Comparison of ENCODE assay signal across 8 cellular contexts in the genomic region with DNA sequence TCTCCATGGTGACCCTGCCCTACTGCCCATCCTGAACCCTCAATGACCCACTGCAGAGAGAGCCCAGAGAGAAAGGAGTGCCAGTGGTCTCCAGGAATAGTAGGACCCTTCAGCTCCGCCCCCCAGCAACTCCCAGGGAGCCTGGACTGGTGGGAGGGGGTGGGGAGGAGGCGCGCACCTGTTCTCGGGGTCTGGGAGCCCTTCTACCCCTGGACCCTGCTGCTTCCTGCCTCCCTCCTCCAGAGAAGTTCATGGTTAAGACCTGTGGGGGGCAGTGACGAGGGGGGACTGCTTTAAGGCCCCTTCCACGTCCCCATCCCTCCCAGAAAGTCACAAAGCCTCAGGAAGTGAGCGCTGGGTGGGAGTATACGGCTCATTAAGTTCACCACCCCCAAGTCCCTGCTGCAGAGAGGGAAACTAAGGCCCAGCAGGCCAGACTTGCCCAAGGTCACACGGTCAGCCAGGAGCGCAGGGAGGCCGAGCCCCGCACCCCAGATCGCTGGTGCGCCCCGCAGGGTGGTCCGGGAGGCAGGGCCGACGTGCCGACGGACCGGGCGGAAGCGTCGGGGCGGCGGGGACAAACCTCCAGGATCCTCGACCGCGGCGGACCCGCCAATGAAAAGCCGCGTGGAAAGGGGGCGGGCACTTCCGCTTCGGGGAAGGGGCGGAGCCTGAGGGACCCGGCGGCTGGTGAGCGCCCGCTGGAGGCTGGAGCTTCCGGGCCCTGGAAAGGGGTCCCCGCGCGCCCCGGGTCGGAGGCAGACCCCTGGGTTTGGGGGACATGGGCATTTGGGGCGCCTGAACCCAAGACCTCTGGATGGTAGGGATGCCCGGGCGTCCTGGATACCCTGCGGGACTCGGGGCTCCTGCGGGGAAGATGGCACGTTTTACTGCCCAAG. TPM values are rescaled to one million over a fixed set of nuclear protein-coding genes. Genes with fewer than 3 reads are reported as not detected.
DNase-seq lines count a peak whose midpoint lies in the region; ATAC-seq and TF ChIP-seq lines count a peak whose summit lies in the region.

A gene with protein sequence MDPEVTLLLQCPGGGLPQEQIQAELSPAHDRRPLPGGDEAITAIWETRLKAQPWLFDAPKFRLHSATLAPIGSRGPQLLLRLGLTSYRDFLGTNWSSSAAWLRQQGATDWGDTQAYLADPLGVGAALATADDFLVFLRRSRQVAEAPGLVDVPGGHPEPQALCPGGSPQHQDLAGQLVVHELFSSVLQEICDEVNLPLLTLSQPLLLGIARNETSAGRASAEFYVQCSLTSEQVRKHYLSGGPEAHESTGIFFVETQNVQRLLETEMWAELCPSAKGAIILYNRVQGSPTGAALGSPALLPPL (plus strand): TSS at position 667 of the 899 bp plus-strand sequence. CDS start 379 bp downstream, outside the sequence.
A gene with protein sequence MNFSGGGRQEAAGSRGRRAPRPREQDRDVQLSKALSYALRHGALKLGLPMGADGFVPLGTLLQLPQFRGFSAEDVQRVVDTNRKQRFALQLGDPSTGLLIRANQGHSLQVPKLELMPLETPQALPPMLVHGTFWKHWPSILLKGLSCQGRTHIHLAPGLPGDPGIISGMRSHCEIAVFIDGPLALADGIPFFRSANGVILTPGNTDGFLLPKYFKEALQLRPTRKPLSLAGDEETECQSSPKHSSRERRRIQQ (minus strand): TSS at position 579 of the 899 bp plus-strand sequence. CDS start 326 bp downstream, at position 253.

- H3K27me3 ChIP-seq in GM23338 (ENCODE audit: insufficient read depth) (no peaks in the 10 kb centered on the region), transverse colon (no peaks in the 10 kb centered on the region)

- peak within 1 kb of the TSS; percentile 98 for H3K4me3 ChIP-seq in GM23338
- peak within 1 kb of the TSS; percentile 59 to 90 (median 84) for H3K4me3 ChIP-seq in transverse colon

- H3K27ac ChIP-seq in GM23338 (ENCODE audit: low read depth) (peak within 1 kb of the TSS; percentile 89; the same call in 1 of the 2 replicates), transverse colon (peak within 1 kb of the TSS; percentile 93 to 97 (median 95))

- H3K36me3 ChIP-seq in GM23338 (ENCODE audit: insufficient read depth) = no peaks in the 10 kb centered on the region; the same call in 1 of the 2 replicates
- H3K36me3 ChIP-seq in transverse colon = no peaks in the 10 kb centered on the region

- H3K4me1 Mint-ChIP-seq in GM23338 = peaks cover 12% of the 10 kb centered on the region
- H3K4me1 Mint-ChIP-seq in activated naive CD8-positive, alpha-beta T cell treated with anti-CD3 and anti-CD28 coated beads, Interleukin-2, amount 50 U/mL, for 24 hours = peaks cover 44% of the 10 kb centered on the region

- H3K79me2 ChIP-seq in GM23338 (replicated peaks; ENCODE audit: insufficient read depth) = no peaks in the 10 kb centered on the region; the same call in 1 of the 2 replicates

- peak within 1 kb of the TSS; percentile 89 for H3K4me3 Mint-ChIP-seq in GM23338
- peak within 1 kb of the TSS; percentile 83 for H3K4me3 Mint-ChIP-seq in activated naive CD8-positive, alpha-beta T cell treated with anti-CD3 and anti-CD28 coated beads, Interleukin-2, amount 50 U/mL, for 24 hours

- H3K9me2 ChIP-seq in GM23338 (ENCODE audit: insufficient read depth) = no peaks in the 10 kb centered on the region

- H4K20me1 ChIP-seq in GM23338 (replicated peaks; ENCODE audit: insufficient read depth) = no peaks in the 10 kb centered on the region

- ATAC-seq in GM23338 = peak; percentile 59
- peak; percentile 63 for ATAC-seq in activated naive CD8-positive, alpha-beta T cell treated with anti-CD3 and anti-CD28 coated beads, Interleukin-2, amount 50 U/mL, for 24 hours

- TF ChIP-seq CTCF in GM23338 (conservative IDR thresholded peaks at IDR 0.05; ENCODE audit: low read depth in 2 of 2) (peak; percentile 43 to 45), transverse colon (IDR thresholded peaks at IDR 0.05) (peak in 2 of 5 experiments; percentile 36 to 46)

- peak within 1 kb of the TSS; percentile 92 for H3K27ac Mint-ChIP-seq in GM23338
- peak within 1 kb of the TSS; percentile 81 for H3K27ac Mint-ChIP-seq in activated naive CD8-positive, alpha-beta T cell treated with anti-CD3 and anti-CD28 coated beads, Interleukin-2, amount 50 U/mL, for 24 hours

- no peak for TF ChIP-seq EP300 in transverse colon (IDR thresholded peaks at IDR 0.05; ENCODE audit: low read depth)

- peak within 1 kb of the TSS; percentile 97 for H3K4me2 ChIP-seq in GM23338

- H3K4me1 ChIP-seq in GM23338 (ENCODE audit: insufficient read depth) = no peaks in the 10 kb centered on the region; the same call in 1 of the 2 replicates
- H3K4me1 ChIP-seq in transverse colon = peaks cover 23 to 44% (median 36%) of the 10 kb centered on the region in 4 donors

- WGBS in transverse colon (ENCODE audit: low coverage in 1 of 2), 2 donors = 2% methylated on average over 50 of the region's 54 CpGs; no CpG with 5 or more reads in 1 of the 2 donors

- peak within 1 kb of the TSS; percentile 85; the same call in 1 of the 2 replicates for H2AFZ ChIP-seq in GM23338

- intact Hi-C loops in cardiac septum (cut with DNase I) = loop anchor here (1.0 kb wide), 1 partner anchor 43 kb away; no protein-coding TSS in a partner anchor
- intact Hi-C loops in posterior cingulate gyrus (cut with DNase I) = no loop called here
- intact Hi-C loops in transverse colon (cut with DNase I; ENCODE audit: low total_unique reads) = no loop called here

- H3F3A ChIP-seq in GM23338 (replicated peaks; ENCODE audit: low read depth) = 0 out of 2 replicates have a peak, but pooled peaks cover 5% of the 10 kb centered on the region

- DNase-seq in DMS153 treated with DMSO at 0.1 percent for 48 hours (lab: John Stamatoyannopoulos, UW; ENCODE audit: unreplicated experiment) (peak; percentile 79), GM23338 (ENCODE audit: low spot score) (peak; percentile 94), NCI-H1092 (lab: John Stamatoyannopoulos, UW) (peak; percentile 88), T follicular helper cell (ENCODE audit: low read depth) (peak; percentile 85), cardiac septum (ENCODE audit: low spot score) (peak; percentile 98), posterior cingulate gyrus (peak; percentile 87 to 99 (median 93)), transverse colon (peak; percentile 96)
- peak; percentile 97 for DNase-seq in activated naive CD8-positive, alpha-beta T cell treated with anti-CD3 and anti-CD28 coated beads, Interleukin-2, amount 50 U/mL, for 24 hours

- no peaks in the 10 kb centered on the region for H3K9me3 ChIP-seq in transverse colon

- TF ChIP-seq POLR2A in transverse colon (IDR thresholded peaks at IDR 0.05) = peak; percentile 93

- no peaks in the 10 kb centered on the region for H3K36me3 Mint-ChIP-seq in GM23338 (ENCODE audit: low read depth)
- peaks cover 10% of the 10 kb centered on the region for H3K36me3 Mint-ChIP-seq in activated naive CD8-positive, alpha-beta T cell treated with anti-CD3 and anti-CD28 coated beads, Interleukin-2, amount 50 U/mL, for 24 hours (ENCODE audit: low read depth)

- H3K27me3 Mint-ChIP-seq in GM23338 (ENCODE audit: insufficient read depth, low read depth, poor library complexity) = peaks cover 4% of the 10 kb centered on the region
- H3K27me3 Mint-ChIP-seq in activated naive CD8-positive, alpha-beta T cell treated with anti-CD3 and anti-CD28 coated beads, Interleukin-2, amount 50 U/mL, for 24 hours = no peaks in the 10 kb centered on the region

- in situ Hi-C loops in transverse colon (cut with MboI; ENCODE audit: low pct_ligation_motif_present in 1 of 4, low pct_unique_long_range_greater_than_20kb in 1 of 4, low sequenced_read_pairs in 3 of 4) = no loop called here

- H3K9me3 Mint-ChIP-seq in GM23338 = no peaks in the 10 kb centered on the region
- H3K9me3 Mint-ChIP-seq in activated naive CD8-positive, alpha-beta T cell treated with anti-CD3 and anti-CD28 coated beads, Interleukin-2, amount 50 U/mL, for 24 hours = no peaks in the 10 kb centered on the region

TF ChIP-seq in GM23338, 12 proteins besides CTCF, POLR2A, EP300 and RAD21 (continues in another document):
- TF ChIP-seq ZNF114 (CRISPR knock-in tag; IDR thresholded peaks at IDR 0.05) = no peak
- TF ChIP-seq, protein P1, sequence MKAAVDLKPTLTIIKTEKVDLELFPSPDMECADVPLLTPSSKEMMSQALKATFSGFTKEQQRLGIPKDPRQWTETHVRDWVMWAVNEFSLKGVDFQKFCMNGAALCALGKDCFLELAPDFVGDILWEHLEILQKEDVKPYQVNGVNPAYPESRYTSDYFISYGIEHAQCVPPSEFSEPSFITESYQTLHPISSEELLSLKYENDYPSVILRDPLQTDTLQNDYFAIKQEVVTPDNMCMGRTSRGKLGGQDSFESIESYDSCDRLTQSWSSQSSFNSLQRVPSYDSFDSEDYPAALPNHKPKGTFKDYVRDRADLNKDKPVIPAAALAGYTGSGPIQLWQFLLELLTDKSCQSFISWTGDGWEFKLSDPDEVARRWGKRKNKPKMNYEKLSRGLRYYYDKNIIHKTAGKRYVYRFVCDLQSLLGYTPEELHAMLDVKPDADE (IDR thresholded peaks at IDR 0.05) = peak; percentile 69
- TF ChIP-seq CREB1 (CRISPR knock-in tag; IDR thresholded peaks at IDR 0.05; ENCODE audit: low read depth) = no peak; the same call in 1 of the 2 replicates
- TF ChIP-seq JUNB (IDR thresholded peaks at IDR 0.05; ENCODE audit: unreplicated experiment) = no peak

RNA-seq across cellular contexts. Expression of the first gene that starts in this region (rescaled TPM):
- total RNA-seq in GM23338 (2014; rRNA removed; shearing (Covaris generic)) = 35.1 and 67.0 TPM in 2 replicates
- 31.1 and 33.9 TPM in 2 replicates for polyA plus RNA-seq in GM23338 (2016; fragmentation: Nextera tagmentation; extraction: Ambion mirVana)
- total RNA-seq in cardiac septum (75.0 TPM), transverse colon (100 to 1,000 TPM in 3 of 4 donors, 10 to 100 TPM in 1; 84.0 to 215 (median 127) TPM)

RNA-seq across cellular contexts. Expression of the second gene that starts in this region (rescaled TPM):
- 36.9 and 40.6 TPM in 2 replicates for total RNA-seq in GM23338 (2014; rRNA removed; shearing (Covaris generic))
- polyA plus RNA-seq in GM23338 (2016; fragmentation: Nextera tagmentation; extraction: Ambion mirVana) = 52.2 and 55.7 TPM in 2 replicates
- 49.7 TPM for total RNA-seq in cardiac septum
- 100 to 1,000 TPM in 2 of 4 donors, 10 to 100 TPM in 2; 82.4 to 113 (median 99.1) TPM for total RNA-seq in transverse colon

Comparison
In these comparisons a context has a peak if more than half of its experiments do, and no peak if none do; other contexts are left out.
1. Peak in every context shown above with its lines: DNase-seq, ATAC-seq, H3K4me3 ChIP-seq and H3K27ac ChIP-seq.